ENCODE assay signal across 1 cellular context in the genomic region with DNA sequence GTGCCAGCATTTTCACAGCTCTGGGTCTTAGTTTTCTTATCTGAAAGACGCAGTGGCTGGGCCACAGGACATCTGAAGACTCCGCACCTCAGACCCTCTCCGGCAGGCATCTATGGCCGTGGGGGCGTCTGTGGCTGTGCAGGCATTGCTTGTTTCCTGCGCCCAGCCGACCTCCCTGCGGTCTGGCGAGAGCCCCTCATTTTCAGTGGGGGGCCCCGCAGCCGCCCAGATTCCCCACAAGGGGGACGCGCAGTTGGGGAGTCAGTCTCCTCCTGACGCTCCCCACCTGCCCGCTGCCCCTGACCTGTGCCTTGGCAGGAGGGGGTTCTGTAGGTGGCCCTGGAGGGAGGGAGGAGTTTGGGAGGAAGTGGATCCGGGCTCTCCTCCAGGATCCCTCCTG.
A peak's percentile ranks its signal among the peaks of the same experiment; 100 is the strongest.
TF ChIP-seq lines count a peak whose summit lies in the region.

No MANE protein-coding gene starts in this region.

TF ChIP-seq in K562, 482 proteins besides CTCF, POLR2A, EP300 and RAD21:
- peak; percentile 18; the same call in 1 of the 2 replicates for TF ChIP-seq ZBTB7A (IDR thresholded peaks at IDR 0.05; ENCODE audit: borderline replicate concordance, control insufficient read depth, low read depth, low read length)
- no peak for TF ChIP-seq CCNT2 (IDR thresholded peaks at IDR 0.05; ENCODE audit: borderline replicate concordance, extremely low read depth, insufficient read length, low read depth, low read length)
